Comparison of ENCODE assay signal across 10 cellular contexts in genomic region chr9:3875371-3876132, GRCh38.
A peak's percentile ranks its signal among the peaks of the same experiment; 100 is the strongest.
DNase-seq lines count a peak whose midpoint lies in the region.
"Had no signal": no experiment of that assay in that cellular context is flagged by ENCODE, and none has a peak within 500 bp of the region (broad histone marks: within the 10 kb centered on the region; RNA-seq: fewer than 3 reads in every experiment).

No MANE protein-coding gene starts in this region.

- peaks cover 20% of the 10 kb centered on the region for H3K4me1 ChIP-seq in endocrine pancreas (ENCODE audit: control insufficient read depth, insufficient read depth, low read length)
- H3K4me1 ChIP-seq: Peyer's patch had no signal

- DNase-seq in H4 (ENCODE audit: low spot score) (peak; percentile 81), RPMI7951 (ENCODE audit: low read depth) (peak; percentile 98), renal cortical epithelial cell (ENCODE audit: low read depth) (peak; percentile 99), NCI-H2107 treated with DMSO at 0.1 percent for 48 hours (lab: John Stamatoyannopoulos, UW; ENCODE audit: unreplicated experiment) (no peak), NK-92 (lab: John Stamatoyannopoulos, UW; ENCODE audit: unreplicated experiment) (no peak)
- DNase-seq in central memory CD4-positive, alpha-beta T cell: no peak
- DNase-seq: activated CD8-positive, alpha-beta T cell treated with anti-CD3 and anti-CD28 coated beads for 36 hours; ovary; Peyer's patch had no signal

- H3K4me3 ChIP-seq in endocrine pancreas (ENCODE audit: control insufficient read depth, insufficient read depth, low read length): peak overlapping the region; percentile 17
- H3K4me3 ChIP-seq: ovary, Peyer's patch had no signal

- H3K9me3 ChIP-seq in endocrine pancreas (ENCODE audit: control insufficient read depth, low read length): no peaks in the 10 kb centered on the region
- H3K9me3 ChIP-seq: ovary, Peyer's patch had no signal

- H3K36me3 ChIP-seq in endocrine pancreas (ENCODE audit: control insufficient read depth, insufficient read depth, low read length): no peaks in the 10 kb centered on the region
- H3K36me3 ChIP-seq: ovary, Peyer's patch had no signal

- H3K27me3 ChIP-seq in endocrine pancreas (ENCODE audit: control insufficient read depth, insufficient read depth, low read length): no peaks in the 10 kb centered on the region
- H3K27me3 ChIP-seq: ovary, Peyer's patch had no signal

- no peak overlapping the region for H3K9ac ChIP-seq in endocrine pancreas (ENCODE audit: control insufficient read depth, insufficient read depth, low read length)

Comparison
In these comparisons a context has a peak if more than half of its experiments do, and no peak if none do; other contexts are left out.
1. DNase-seq: peak in H4 (single experiment), RPMI7951 (single experiment) and renal cortical epithelial cell (single experiment); none in NCI-H2107 treated with DMSO at 0.1 percent for 48 hours (single experiment), NK-92 (single experiment) and central memory CD4-positive, alpha-beta T cell (single experiment).